Comparison of ENCODE assay signal across 14 cellular contexts in genomic region chr19:18128044-18128443, GRCh38.
A peak's percentile ranks its signal among the peaks of the same experiment; 100 is the strongest.
DNase-seq lines count a peak whose midpoint lies in the region; ATAC-seq and TF ChIP-seq lines count a peak whose summit lies in the region.
"Had no signal": no experiment of that assay in that cellular context is flagged by ENCODE, and none has a peak within 500 bp of the region (broad histone marks: within the 10 kb centered on the region; RNA-seq: fewer than 3 reads in every experiment).

No MANE protein-coding gene starts in this region.

- in situ Hi-C loops in KBM-7 (cut with MboI; ENCODE audit: low pct_unique_long_range_greater_than_20kb, low sequenced_read_pairs), result no loop called here

- no peak for TF ChIP-seq CTCF in AG10803 (conservative IDR thresholded peaks at IDR 0.05; ENCODE audit: low read length)

- DNase-seq in AG10803 (ENCODE audit: low read depth), result peak; percentile 41
- peak; percentile 27 for DNase-seq in HK-2 (ENCODE audit: unreplicated experiment)
- peak; percentile 84 for DNase-seq in SKM-1 treated with dmso at 0.1 percent for 144 hours (lab: John Stamatoyannopoulos, UW; ENCODE audit: unreplicated experiment)
- DNase-seq in hepatic stellate cell (ENCODE audit: low spot score), result peak; percentile 73
- no peak for DNase-seq in KBM-7
- DNase-seq in glomerular visceral epithelial cell (ENCODE audit: extremely low spot score), result no peak
- DNase-seq in NCI-H1417 treated with DMSO at 0.1 percent for 48 hours (lab: John Stamatoyannopoulos, UW), result no peak
- DNase-seq: activated effector memory CD4-positive, alpha-beta T cell treated with anti-CD3 and anti-CD28 coated beads, Interleukin-2, amount 50 U/mL, for 16 hours; DMS79; KG1; NCI-H2029 treated with DMSO at 0.1 percent for 48 hours; stimulated activated CD4-positive, alpha-beta T cell treated with anti-CD3 and anti-CD28 coated beads, Interleukin-2, amount 100 ng/mL, for 48 hours; uterus had no signal

- H3K4me3 ChIP-seq in AG10803 (ENCODE audit: low read length), result no peak overlapping the region
- H3K4me3 ChIP-seq: uterus had no signal

- no peak for ATAC-seq in activated CD4-positive, CD25-positive, alpha-beta regulatory T cell treated with anti-CD3 and anti-CD28 coated beads, Interleukin-2, amount 50 U/mL, for 24 hours

Comparison
In these comparisons a context has a peak if more than half of its experiments do, and no peak if none do; other contexts are left out.
1. DNase-seq: peak in AG10803 (single experiment), HK-2 (single experiment), SKM-1 treated with dmso at 0.1 percent for 144 hours (single experiment) and hepatic stellate cell (single experiment); none in KBM-7 (single experiment), glomerular visceral epithelial cell (single experiment) and NCI-H1417 treated with DMSO at 0.1 percent for 48 hours (single experiment).